In the genomic region with DNA sequence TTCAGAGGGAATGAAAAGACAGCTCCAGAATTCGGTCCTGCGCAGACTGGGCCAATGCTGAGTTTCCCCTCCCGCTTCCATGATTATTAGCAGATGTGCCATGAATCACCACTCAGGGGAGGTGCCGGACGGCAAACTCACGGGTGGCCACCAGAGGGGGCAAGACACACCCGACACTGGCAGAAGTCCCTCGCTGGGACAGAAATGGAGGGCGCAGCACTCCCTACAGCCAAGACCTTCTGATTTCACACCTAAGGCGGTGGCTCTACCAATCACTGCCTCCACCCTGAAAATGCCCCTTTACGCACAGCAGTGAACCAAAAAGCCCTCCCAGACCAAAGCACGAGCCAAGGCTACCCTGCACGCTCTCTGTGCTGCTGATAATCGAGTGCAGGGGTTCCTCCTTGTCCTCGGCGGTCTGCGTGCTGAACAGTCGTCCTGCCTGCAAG, we compare ENCODE assay signal across 8 cellular contexts. TPM values are rescaled to one million over a fixed set of nuclear protein-coding genes. Genes with fewer than 3 reads are reported as not detected.
DNase-seq lines count a peak whose midpoint lies in the region; ATAC-seq, FAIRE-seq and TF ChIP-seq lines count a peak whose summit lies in the region.

No MANE protein-coding gene starts in this region.

- TF ChIP-seq CTCF in endodermal cell (conservative IDR thresholded peaks at IDR 0.05) (peak; percentile 96), mesothelial cell of epicardium (IDR thresholded peaks at IDR 0.05; ENCODE audit: unreplicated experiment) (peak; percentile 92)

- H3K4me1 Mint-ChIP-seq in endodermal cell (peaks cover 5% of the 10 kb centered on the region), mesothelial cell of epicardium (peaks cover 8% of the 10 kb centered on the region)

- peak; percentile 93 for FAIRE-seq in GM12891 (lab: Jason Lieb, UNC)

- TF ChIP-seq POLR2A in GM12891 (IDR thresholded peaks at IDR 0.05; ENCODE audit: low read depth, low read length), result no peak

- 66 to 73% methylated on average over 16 to 18 of the region's 18 CpGs for WGBS in endodermal cell (ENCODE audit: insufficient coverage in 1 of 2, insufficient read length in 1 of 2), 2 experiments

- H3K4me1 ChIP-seq in endodermal cell (ENCODE audit: control insufficient read depth, insufficient read depth, low read length), result peaks cover 3% of the 10 kb centered on the region

- ATAC-seq in GM21528 (IDR thresholded peaks at IDR 0.05; ENCODE audit: low FRiP score, unreplicated experiment), result no peak

- H3K27me3 ChIP-seq in endodermal cell (ENCODE audit: control insufficient read depth, insufficient read depth, low read length, poor library complexity, severe bottlenecking), result no peaks in the 10 kb centered on the region

- H3K27ac ChIP-seq in endodermal cell (ENCODE audit: low read depth, low read length), result no peak overlapping the region

- H3K27ac Mint-ChIP-seq in endodermal cell, result peak overlapping the region; percentile 88
- peak overlapping the region; percentile 91 for H3K27ac Mint-ChIP-seq in mesothelial cell of epicardium

- no peak overlapping the region for H3K4me3 Mint-ChIP-seq in endodermal cell
- peak overlapping the region; percentile 40 for H3K4me3 Mint-ChIP-seq in mesothelial cell of epicardium

- no peak overlapping the region for H3K9ac ChIP-seq in endodermal cell (ENCODE audit: extremely low read depth, low read length, poor library complexity, severe bottlenecking)

- H3K9me3 ChIP-seq in endodermal cell (ENCODE audit: control insufficient read depth, low read length), result no peaks in the 10 kb centered on the region

- no peaks in the 10 kb centered on the region for H3K27me3 Mint-ChIP-seq in endodermal cell (ENCODE audit: insufficient read depth)
- H3K27me3 Mint-ChIP-seq in mesothelial cell of epicardium (ENCODE audit: low read depth), result no peaks in the 10 kb centered on the region

- DNase-seq in GM12891 (ENCODE audit: insufficient read length, low spot score), result peak; percentile 75
- DNase-seq in HPDE6-E6E7 (ENCODE audit: extremely low spot score), result peak; percentile 96
- DNase-seq in NOMO-1 treated with dmso at 0.1 percent for 144 hours (lab: John Stamatoyannopoulos, UW; ENCODE audit: unreplicated experiment), result peak; percentile 67
- DNase-seq in activated CD8-positive, alpha-beta memory T cell treated with anti-CD3 and anti-CD28 coated beads, Interleukin-2, amount 50 U/mL, for 24 hours (ENCODE audit: extremely low read depth), result peak; percentile 54
- DNase-seq in endodermal cell, result peak; percentile 97
- DNase-seq in mesothelial cell of epicardium (ENCODE audit: low spot score in 2 of 2, unreplicated experiment in 2 of 2), result peak; percentile 70 to 92
- peak; percentile 67 for DNase-seq in stimulated activated CD8-positive, alpha-beta memory T cell treated with anti-CD3 and anti-CD28 coated beads, Interleukin-12 subunit alpha, Interleukin-12 subunit beta, amount 100 ng/mL, for 4 hours (ENCODE audit: low read depth)

- H3K36me3 Mint-ChIP-seq in endodermal cell (ENCODE audit: low read depth), result peaks cover 49% of the 10 kb centered on the region
- H3K36me3 Mint-ChIP-seq in mesothelial cell of epicardium, result peaks cover 21% of the 10 kb centered on the region

- H3K36me3 ChIP-seq in endodermal cell (ENCODE audit: control insufficient read depth, insufficient read depth, low read length), result peaks cover 47% of the 10 kb centered on the region

- H3K4me3 ChIP-seq in endodermal cell (ENCODE audit: low read length), result no peak overlapping the region

- H3K9me3 Mint-ChIP-seq in endodermal cell, result no peaks in the 10 kb centered on the region
- H3K9me3 Mint-ChIP-seq in mesothelial cell of epicardium, result no peaks in the 10 kb centered on the region

TF ChIP-seq in GM12891, 5 proteins besides CTCF, POLR2A, EP300 and RAD21:
- TF ChIP-seq PAX5 (IDR thresholded peaks at IDR 0.05; ENCODE audit: insufficient read depth, low read length, severe bottlenecking), result no peak
- no peak for TF ChIP-seq POLR2AphosphoS5 (IDR thresholded peaks at IDR 0.05; ENCODE audit: low read depth, low read length)
- TF ChIP-seq SPI1 (IDR thresholded peaks at IDR 0.05; ENCODE audit: low read depth, low read length), result no peak
- TF ChIP-seq TAF1 (IDR thresholded peaks at IDR 0.05; ENCODE audit: low read depth, low read length), result no peak
- TF ChIP-seq POU2F2 (IDR thresholded peaks at IDR 0.05; ENCODE audit: low read depth, low read length), result no peak

RNA-seq across cellular contexts. Expression of gene TRAP1, which starts 26.8 kb away (rescaled TPM):
- polyA plus RNA-seq in GM12891 (2012; ENCODE audit: low read depth, missing spikeins), result 153 TPM
- total RNA-seq in endodermal cell (100 to 1,000 TPM; 144 to 156 TPM), mesothelial cell of epicardium (141 to 149 TPM (median 142 TPM) in 3 replicates)
- 114 TPM for polyA plus RNA-seq in endodermal cell (2013, experiment 1 of 2)
- polyA plus RNA-seq in endodermal cell (2013, experiment 2 of 2), result 102 TPM

RNA-seq across cellular contexts. Expression of gene DNASE1, which starts 36.0 kb away (rescaled TPM):
- 7.0 TPM for polyA plus RNA-seq in GM12891 (2012; ENCODE audit: low read depth, missing spikeins)
- 10 to 100 TPM; 31.2 to 32.2 TPM for total RNA-seq in endodermal cell
- polyA plus RNA-seq in endodermal cell (2013, experiment 1 of 2), result 20.6 TPM
- polyA plus RNA-seq in endodermal cell (2013, experiment 2 of 2), result 18.7 TPM
- total RNA-seq in mesothelial cell of epicardium, result 43.4 to 48.7 TPM (median 46.0 TPM) in 3 replicates
